In the genomic region with DNA sequence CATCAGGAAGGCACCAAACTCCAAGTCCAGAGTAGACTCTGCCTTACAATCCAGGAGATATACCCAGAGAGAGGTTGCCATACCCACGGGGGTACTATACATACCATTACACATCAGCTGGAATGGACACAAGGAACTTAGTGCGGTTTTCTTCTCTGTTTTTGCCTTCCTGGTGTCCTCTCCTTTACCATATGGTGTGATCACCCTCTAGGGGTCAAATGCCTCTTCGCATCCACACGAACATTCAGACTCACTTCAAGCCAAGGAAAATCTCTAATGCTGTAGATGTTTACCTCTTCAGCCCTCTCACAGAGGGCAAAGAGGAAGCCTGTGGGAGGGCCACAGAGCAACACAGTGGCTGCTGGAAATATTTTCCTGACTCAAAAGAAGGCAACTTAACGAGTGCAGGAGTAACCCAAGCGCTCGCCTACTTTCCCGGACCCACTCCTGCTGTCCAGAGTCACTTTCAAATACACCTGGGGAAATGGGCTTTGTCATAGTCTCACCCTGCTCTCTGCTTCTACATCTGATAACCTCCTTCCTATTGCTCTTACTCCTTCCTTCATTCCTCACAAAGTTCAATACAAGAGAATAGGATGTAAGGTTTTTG, we compare ENCODE assay signal across 9 cellular contexts.
A peak's percentile ranks its signal among the peaks of the same experiment; 100 is the strongest.
DNase-seq lines count a peak whose midpoint lies in the region; TF ChIP-seq lines count a peak whose summit lies in the region.
"Had no signal": no experiment of that assay in that cellular context is flagged by ENCODE, and none has a peak within 500 bp of the region (broad histone marks: within the 10 kb centered on the region; RNA-seq: fewer than 3 reads in every experiment).

No MANE protein-coding gene starts in this region.

- H3K36me3 ChIP-seq in endodermal cell (ENCODE audit: control insufficient read depth, insufficient read depth, low read length) (no peaks in the 10 kb centered on the region), vagina (no peaks in the 10 kb centered on the region)

- H3K4me3 ChIP-seq in GM12865 (ENCODE audit: low read depth, low read length) (no peak overlapping the region), endodermal cell (ENCODE audit: low read length) (no peak overlapping the region), vagina (no peak overlapping the region)
- H3K4me3 ChIP-seq: SK-N-MC had no signal

- TF ChIP-seq CTCF in GM12865 (IDR thresholded peaks at IDR 0.05; ENCODE audit: insufficient read depth, low read depth, low read length, missing control alignments) (peak; percentile 40), endodermal cell (conservative IDR thresholded peaks at IDR 0.05) (peak; percentile 89), nephron (IDR thresholded peaks at IDR 0.05; ENCODE audit: unreplicated experiment in 3 of 3) (peak; percentile 46 to 76 (median 63)), vagina (IDR thresholded peaks at IDR 0.05) (peak in 1 of 3 experiments; percentile 47)

- H3K9me3 Mint-ChIP-seq in endodermal cell = no peaks in the 10 kb centered on the region
- peaks cover 4% of the 10 kb centered on the region for H3K9me3 Mint-ChIP-seq in nephron

- H3K4me1 Mint-ChIP-seq in endodermal cell (peaks cover 8% of the 10 kb centered on the region), nephron (peaks cover 58% of the 10 kb centered on the region)

- H3K27ac ChIP-seq in endodermal cell (ENCODE audit: low read depth, low read length) = no peak overlapping the region
- no peak overlapping the region for H3K27ac ChIP-seq in vagina
- H3K27ac ChIP-seq: SK-N-MC had no signal

- H3K27me3 ChIP-seq in endodermal cell (ENCODE audit: control insufficient read depth, insufficient read depth, low read length, poor library complexity, severe bottlenecking) (peaks cover 15% of the 10 kb centered on the region), vagina (no peaks in the 10 kb centered on the region)

- H3K27ac Mint-ChIP-seq in endodermal cell (no peak overlapping the region), nephron (peak overlapping the region in 1 of 3 experiments; percentile 15)

- H3K4me3 Mint-ChIP-seq in endodermal cell = no peak overlapping the region
- H3K4me3 Mint-ChIP-seq in nephron = no peak overlapping the region

- intact Hi-C loops in vagina (cut with DNase I) = no loop called here

- H3K9ac ChIP-seq in endodermal cell (ENCODE audit: extremely low read depth, low read length, poor library complexity, severe bottlenecking) = no peak overlapping the region

- peak; percentile 20 for DNase-seq in GM12865 (ENCODE audit: low read depth)
- peak; percentile 54 for DNase-seq in NAMALWA (ENCODE audit: low spot score)
- peak; percentile 82 for DNase-seq in endodermal cell
- DNase-seq in NCI-H748 (lab: John Stamatoyannopoulos, UW; ENCODE audit: unreplicated experiment) = no peak
- DNase-seq in vagina (ENCODE audit: extremely low spot score in 2 of 2) = no peak
- no peak for DNase-seq in DMS79 (lab: John Stamatoyannopoulos, UW)
- no peak for DNase-seq in cerebellum (ENCODE audit: low spot score)

- H3K27me3 Mint-ChIP-seq in endodermal cell (ENCODE audit: insufficient read depth) = peaks cover 15% of the 10 kb centered on the region
- peaks cover 1% of the 10 kb centered on the region for H3K27me3 Mint-ChIP-seq in nephron (ENCODE audit: low read depth)

- H3K36me3 Mint-ChIP-seq in endodermal cell (ENCODE audit: low read depth) (no peaks in the 10 kb centered on the region), nephron (ENCODE audit: low read depth) (no peaks in the 10 kb centered on the region)

- WGBS in endodermal cell (ENCODE audit: insufficient coverage in 1 of 2, insufficient read length in 1 of 2), 2 experiments = 53 to 57% methylated on average over 4 to 8 of the region's 8 CpGs

- H3K9me3 ChIP-seq in endodermal cell (ENCODE audit: control insufficient read depth, low read length) (no peaks in the 10 kb centered on the region), vagina (no peaks in the 10 kb centered on the region)

- no peak for TF ChIP-seq POLR2A in vagina (IDR thresholded peaks at IDR 0.05)

- H3K4me1 ChIP-seq in endodermal cell (ENCODE audit: control insufficient read depth, insufficient read depth, low read length) (no peaks in the 10 kb centered on the region), vagina (peaks cover 15% of the 10 kb centered on the region)

Comparison
In these comparisons a context has a peak if more than half of its experiments do, and no peak if none do; other contexts are left out.
1. DNase-seq: peak in GM12865 (single experiment), NAMALWA (single experiment) and endodermal cell (single experiment); none in NCI-H748 (single experiment), vagina (0 of 2), DMS79 (single experiment) and cerebellum (single experiment).